18 cellular contexts compared by ENCODE assay signal in genomic region chr22:19271273-19271855, GRCh38. TPM values are rescaled to one million over a fixed set of nuclear protein-coding genes. Genes with fewer than 3 reads are reported as not detected.
DNase-seq lines count a peak whose midpoint lies in the region; ATAC-seq, FAIRE-seq and TF ChIP-seq lines count a peak whose summit lies in the region.
"Had no signal": no experiment of that assay in that cellular context is flagged by ENCODE, and none has a peak within 500 bp of the region (broad histone marks: within the 10 kb centered on the region; RNA-seq: fewer than 3 reads in every experiment).

No MANE protein-coding gene starts in this region.

- H3K27ac ChIP-seq in A549 (peak overlapping the region; percentile 67 to 86), PC-3 (ENCODE audit: low read length) (peak overlapping the region; percentile 96), epithelial cell of prostate (peak overlapping the region; percentile 73), psoas muscle (peak overlapping the region; percentile 74)

- H3K27me3 Mint-ChIP-seq in activated naive CD8-positive, alpha-beta T cell treated with anti-CD3 and anti-CD28 coated beads, Interleukin-2, amount 50 U/mL, for 24 hours: peaks cover 3% of the 10 kb centered on the region

- DNase-seq in A549 (ENCODE audit: low read depth in 1 of 2, low spot score in 1 of 2): no peak
- no peak for DNase-seq in PC-3
- no peak for DNase-seq in epithelial cell of prostate (ENCODE audit: low read depth, low spot score)
- no peak for DNase-seq in psoas muscle
- DNase-seq in MG63: no peak
- DNase-seq in activated naive CD8-positive, alpha-beta T cell treated with anti-CD3 and anti-CD28 coated beads, Interleukin-2, amount 50 U/mL, for 24 hours: no peak
- DNase-seq in activated gamma-delta T cell treated with Interleukin-2 at 50 U/mL for 16 hours: no peak
- DNase-seq: AML-193; CD4-positive, CD25-positive, alpha-beta regulatory T cell; DMS79 treated with DMSO at 0.1 percent for 48 hours; GDM1; NCI-H1105; NCI-H187; NCI-H510A treated with DMSO at 0.1 percent for 48 hours had no signal

- H3K4me3 Mint-ChIP-seq in activated naive CD8-positive, alpha-beta T cell treated with anti-CD3 and anti-CD28 coated beads, Interleukin-2, amount 50 U/mL, for 24 hours: no peak overlapping the region
- H3K4me3 Mint-ChIP-seq: CD4-positive, CD25-positive, alpha-beta regulatory T cell had no signal

- TF ChIP-seq CTCF in A549 (IDR thresholded peaks at IDR 0.05) (no peak), PC-3 (conservative IDR thresholded peaks at IDR 0.05; ENCODE audit: low read depth, low read length) (no peak), psoas muscle (IDR thresholded peaks at IDR 0.05) (no peak)

- H3K4me1 ChIP-seq in A549: peaks cover 54% of the 10 kb centered on the region
- peaks cover 21% of the 10 kb centered on the region for H3K4me1 ChIP-seq in PC-3 (ENCODE audit: insufficient read depth, low read length)
- peaks cover 28% of the 10 kb centered on the region for H3K4me1 ChIP-seq in psoas muscle

- H3K79me2 ChIP-seq in PC-3 (ENCODE audit: low read length): no peaks in the 10 kb centered on the region

- 0 out of 2 replicates have a peak overlapping the region, but pooled peaks have one; percentile 11 for H2AFZ ChIP-seq in PC-3 (ENCODE audit: low read length)

- no peak for TF ChIP-seq POLR2A in A549 (IDR thresholded peaks at IDR 0.05; ENCODE audit: low read length)

- no peak for TF ChIP-seq EP300 in A549 (IDR thresholded peaks at IDR 0.05)

- 66% methylated on average over 4 of the region's 4 CpGs for WGBS in A549 (ENCODE audit: missing lambda C conversion rate)
- 58 to 72% (median 66%) methylated on average over 4 of the region's 4 CpGs for WGBS in psoas muscle, 3 donors

- no peaks in the 10 kb centered on the region for H3K4me1 Mint-ChIP-seq in activated naive CD8-positive, alpha-beta T cell treated with anti-CD3 and anti-CD28 coated beads, Interleukin-2, amount 50 U/mL, for 24 hours

- no peak overlapping the region for H3K27ac Mint-ChIP-seq in activated naive CD8-positive, alpha-beta T cell treated with anti-CD3 and anti-CD28 coated beads, Interleukin-2, amount 50 U/mL, for 24 hours
- H3K27ac Mint-ChIP-seq: CD4-positive, CD25-positive, alpha-beta regulatory T cell had no signal

- peaks cover 9% of the 10 kb centered on the region for H3K9me3 Mint-ChIP-seq in activated naive CD8-positive, alpha-beta T cell treated with anti-CD3 and anti-CD28 coated beads, Interleukin-2, amount 50 U/mL, for 24 hours

- intact Hi-C loops in PC-3 (cut with micrococcal nuclease): loop anchor here (1.0 kb wide), 1 partner anchor 53 kb away; no protein-coding TSS in a partner anchor
- intact Hi-C loops in psoas muscle (cut with DNase I): no loop called here

- CTCF ChIA-PET in A549 (lab: Yijun Ruan, JAX): no interaction called here
- CTCF ChIA-PET in PC-3 (lab: Charles Lee): no interaction called here

- H3K9me3 ChIP-seq in A549: peaks cover 6% of the 10 kb centered on the region; the same call in 1 of the 3 replicates
- H3K9me3 ChIP-seq in PC-3 (ENCODE audit: low read length): 0 out of 2 replicates have a peak, but pooled peaks cover 5% of the 10 kb centered on the region
- H3K9me3 ChIP-seq in psoas muscle: peaks cover 5% of the 10 kb centered on the region
- peaks cover 4% of the 10 kb centered on the region for H3K9me3 ChIP-seq in MG63

- peaks cover 6% of the 10 kb centered on the region for H3F3A ChIP-seq in PC-3 (ENCODE audit: low read length, unreplicated experiment)

- POLR2A ChIA-PET in A549 (lab: Yijun Ruan, JAX): interaction anchor here (1.0 to 1.4 kb wide), 2 partner anchors 20 to 160 kb away, joined by 3 read pairs; partner anchors contain the start of genes CLTCL1 and HIRA
- POLR2A ChIA-PET in PC-3 (lab: Charles Lee; ENCODE audit: unreplicated experiment): no interaction called here

- no peak for FAIRE-seq in A549 (lab: Jason Lieb, UNC)
- FAIRE-seq: GM12892, GM19239 had no signal

- H3K9me2 ChIP-seq in PC-3 (replicated peaks; ENCODE audit: low read length): no peaks in the 10 kb centered on the region

- H3K4me3 ChIP-seq in A549 (no peak overlapping the region), PC-3 (ENCODE audit: low read length) (no peak overlapping the region), psoas muscle (no peak overlapping the region), MG63 (no peak overlapping the region)

- ATAC-seq in A549: peak in 1 of 2 experiments; percentile 50; a peak in 3 of 6 replicates
- peak; percentile 35 for ATAC-seq in PC-3
- peak in 3 of 4 donors; percentile 22 to 37 (median 28) for ATAC-seq in psoas muscle
- no peak for ATAC-seq in activated naive CD8-positive, alpha-beta T cell treated with anti-CD3 and anti-CD28 coated beads, Interleukin-2, amount 50 U/mL, for 24 hours
- no peak for ATAC-seq in GM19351 (IDR thresholded peaks at IDR 0.05; ENCODE audit: unreplicated experiment)
- ATAC-seq: HCT116 had no signal

- H3K36me3 Mint-ChIP-seq in activated naive CD8-positive, alpha-beta T cell treated with anti-CD3 and anti-CD28 coated beads, Interleukin-2, amount 50 U/mL, for 24 hours (ENCODE audit: low read depth): peaks cover 8% of the 10 kb centered on the region
- H3K36me3 Mint-ChIP-seq: CD4-positive, CD25-positive, alpha-beta regulatory T cell had no signal

- no peak for TF ChIP-seq RAD21 in A549 (conservative IDR thresholded peaks at IDR 0.05 in 1 of 2, IDR thresholded peaks at IDR 0.05 in 1 of 2)

- no peaks in the 10 kb centered on the region for H4K20me1 ChIP-seq in PC-3 (ENCODE audit: low read length)

- H3K36me3 ChIP-seq in PC-3 (ENCODE audit: low read depth, low read length): peaks cover 10% of the 10 kb centered on the region
- H3K36me3 ChIP-seq in psoas muscle (ENCODE audit: insufficient read depth in 1 of 2, low read depth in 1 of 2): peaks cover 0 to 44% of the 10 kb centered on the region in 2 donors
- H3K36me3 ChIP-seq in MG63: no peaks in the 10 kb centered on the region

- H3K27me3 ChIP-seq in PC-3 (ENCODE audit: low read length) (no peaks in the 10 kb centered on the region), psoas muscle (ENCODE audit: insufficient read depth in 3 of 3, low read length in 2 of 3) (no peaks in the 10 kb centered on the region), MG63 (no peaks in the 10 kb centered on the region)

- H3K4me2 ChIP-seq in A549 (peak overlapping the region; percentile 48), PC-3 (ENCODE audit: low read length) (peak overlapping the region; percentile 38)

- TSS peak; percentile 42 for BruUV-seq in PC-3 (replicated peaks; lab: Mats Ljungman, UMichigan)

- peak overlapping the region; percentile 64 for H3K9ac ChIP-seq in PC-3 (ENCODE audit: low read length)

TF ChIP-seq in A549, 52 proteins besides CTCF, POLR2A, EP300 and RAD21:
- TF ChIP-seq RARB (CRISPR knock-in tag; IDR thresholded peaks at IDR 0.05) (no peak), MAFK (IDR thresholded peaks at IDR 0.05; ENCODE audit: partially characterized antibody) (no peak), ATOH8 (CRISPR knock-in tag; IDR thresholded peaks at IDR 0.05; ENCODE audit: low read depth) (no peak), KDM5A (IDR thresholded peaks at IDR 0.05) (no peak), ZFP36 (IDR thresholded peaks at IDR 0.05; ENCODE audit: borderline replicate concordance, partially characterized antibody) (no peak), SMC3 (IDR thresholded peaks at IDR 0.05) (no peak), NPAS2 (CRISPR knock-in tag; IDR thresholded peaks at IDR 0.05; ENCODE audit: borderline replicate concordance) (no peak), RFX5 (IDR thresholded peaks at IDR 0.05) (no peak), E2F6 (IDR thresholded peaks at IDR 0.05; ENCODE audit: borderline replicate concordance, low read depth) (no peak), JUNB (IDR thresholded peaks at IDR 0.05) (no peak), ZNF302 (CRISPR knock-in tag; IDR thresholded peaks at IDR 0.05) (no peak), TP53 (CRISPR knock-in tag; IDR thresholded peaks at IDR 0.05) (no peak), PBX3 (IDR thresholded peaks at IDR 0.05) (no peak)

RNA-seq across cellular contexts. Expression of gene CLTCL1, which starts 20.2 kb away (rescaled TPM):
- polyA plus RNA-seq in A549 (2011; rRNA removed) (8.6 and 13.0 TPM in 2 replicates), A549 (2017; fragmentation: RNase III; extraction: RNeasy Plus Mini Kit Qiagen cat#74134 plus additional on column Dnase treatment) (10.6 to 12.0 TPM (median 11.6 TPM) in 3 replicates), psoas muscle (10 to 100 TPM; 16.8 to 85.9 (median 78.5) TPM)
- polyA plus RNA-seq in A549 (2012; cell fraction: cytosol; rRNA removed): 11.5 and 15.8 TPM in 2 replicates
- 57.2 and 61.3 TPM in 2 replicates for polyA plus RNA-seq in A549 (2012; cell fraction: nucleus; rRNA removed)
- polyA minus RNA-seq in A549 (2011; rRNA and poly(A)+ RNA removed): 31.3 and 41.0 TPM in 2 replicates
- total RNA-seq in PC-3 (2014; rRNA removed) (4.5 and 5.5 TPM in 2 replicates), psoas muscle (100 to 1,000 TPM in 3 of 4 donors, 10 to 100 TPM in 1; 92.6 to 253 (median 126) TPM)
- 0.62 and 1.5 TPM in 2 replicates for total RNA-seq in MG63 (2014; rRNA removed; shearing (Covaris generic); ENCODE audit: low replicate concordance)

Comparison
In these comparisons a context has a peak if more than half of its experiments do, and no peak if none do; other contexts are left out.
1. ATAC-seq: peak in PC-3 (single experiment) and psoas muscle (3 of 4); none in activated naive CD8-positive, alpha-beta T cell treated with anti-CD3 and anti-CD28 coated beads, Interleukin-2, amount 50 U/mL, for 24 hours (single experiment) and GM19351 (single experiment).
2. RNA of gene CLTCL1, which starts 20.2 kb away (total RNA-seq): 92.6 to 253 TPM in psoas muscle; 4.5 to 5.5 TPM in PC-3 and 0.62 to 1.5 TPM in MG63; every median in the first group is over 10 times any median in the second.
3. Peak in every context shown above with its lines, with median percentiles within 50 percentile points of each other: H3K27ac ChIP-seq.